In genomic region chr2:89848763-89849162, GRCh38 we compare ENCODE assay signal across 15 cellular contexts.
"Had no signal": no experiment of that assay in that cellular context is flagged by ENCODE, and none has a peak within 500 bp of the region (broad histone marks: within the 10 kb centered on the region; RNA-seq: fewer than 3 reads in every experiment).

No MANE protein-coding gene starts in this region.

- H3K4me3 ChIP-seq: hepatocyte, psoas muscle, right lobe of liver, stomach had no signal

- H3K9me3 ChIP-seq: psoas muscle, right lobe of liver, stomach had no signal

- FAIRE-seq: colon had no signal

- H3K4me1 ChIP-seq: foreskin keratinocyte, psoas muscle, right lobe of liver, stomach had no signal

- DNase-seq: foreskin keratinocyte; head of caudate nucleus; naive thymus-derived CD4-positive, alpha-beta T cell; nephron progenitor cell; psoas muscle; retina; right lobe of liver; stimulated activated CD4-positive, alpha-beta T cell treated with anti-CD3 and anti-CD28 coated beads, Interleukin-4, amount 100 ng/mL, for 1 hour; stimulated activated naive CD4-positive, alpha-beta T cell; stomach; substantia nigra; trophoblast cell had no signal

- ATAC-seq: foreskin keratinocyte; naive thymus-derived CD4-positive, alpha-beta T cell; psoas muscle had no signal

- H3K27ac Mint-ChIP-seq: dendritic cell treated with granulocyte-macrophage colony-stimulating factor and Interleukin-4, amounts not matched to agents 40 ng/mL and 50 ng/mL, for 4 days; naive thymus-derived CD4-positive, alpha-beta T cell; nephron progenitor cell had no signal

- H2AFZ ChIP-seq: hepatocyte had no signal

- H3K27ac ChIP-seq: foreskin keratinocyte, hepatocyte, psoas muscle, right lobe of liver, stomach had no signal

- H3K4me2 ChIP-seq: hepatocyte had no signal

- H3K36me3 ChIP-seq: right lobe of liver, stomach had no signal

- H3K79me2 ChIP-seq: hepatocyte had no signal

- H3K27me3 ChIP-seq: foreskin keratinocyte, hepatocyte had no signal

- H3K9me3 Mint-ChIP-seq: dendritic cell treated with granulocyte-macrophage colony-stimulating factor and Interleukin-4, amounts not matched to agents 40 ng/mL and 50 ng/mL, for 4 days had no signal

- H3K36me3 Mint-ChIP-seq: naive thymus-derived CD4-positive, alpha-beta T cell had no signal
